14 cellular contexts compared by ENCODE assay signal in genomic region chr4:8917321-8917811, GRCh38. TPM values are rescaled to one million over a fixed set of nuclear protein-coding genes. Genes with fewer than 3 reads are reported as not detected.
DNase-seq lines count a peak whose midpoint lies in the region; ATAC-seq, FAIRE-seq and TF ChIP-seq lines count a peak whose summit lies in the region.
"Had no signal": no experiment of that assay in that cellular context is flagged by ENCODE, and none has a peak within 500 bp of the region (broad histone marks: within the 10 kb centered on the region; RNA-seq: fewer than 3 reads in every experiment).

No MANE protein-coding gene starts in this region.

- H3K27me3 Mint-ChIP-seq in activated naive CD4-positive, alpha-beta T cell treated with anti-CD3 and anti-CD28 coated beads, Interleukin-2, amount 10 ng/mL, durations not matched to agents 7 days and 5 days = peaks cover 6% of the 10 kb centered on the region
- peaks cover 11% of the 10 kb centered on the region for H3K27me3 Mint-ChIP-seq in activated naive CD4-positive, alpha-beta T cell treated with anti-CD3 and anti-CD28 coated beads for 36 hours (ENCODE audit: low read depth)

- no peak overlapping the region for H3K27ac Mint-ChIP-seq in activated naive CD4-positive, alpha-beta T cell treated with anti-CD3 and anti-CD28 coated beads, Interleukin-2, amount 10 ng/mL, durations not matched to agents 7 days and 5 days
- H3K27ac Mint-ChIP-seq in activated naive CD4-positive, alpha-beta T cell treated with anti-CD3 and anti-CD28 coated beads for 36 hours = no peak overlapping the region
- H3K27ac Mint-ChIP-seq in stimulated activated effector memory CD8-positive, alpha-beta T cell treated with anti-CD3 and anti-CD28 coated beads, Interleukin-12 subunit alpha, Interleukin-12 subunit beta, amount 100 ng/mL, for 72 hours = no peak overlapping the region
- H3K27ac Mint-ChIP-seq: activated CD4-positive, alpha-beta T cell treated with anti-CD3 and anti-CD28 coated beads for 36 hours; naive B cell had no signal

- no peak overlapping the region for H3K4me3 Mint-ChIP-seq in activated naive CD4-positive, alpha-beta T cell treated with anti-CD3 and anti-CD28 coated beads, Interleukin-2, amount 10 ng/mL, durations not matched to agents 7 days and 5 days
- no peak overlapping the region for H3K4me3 Mint-ChIP-seq in activated naive CD4-positive, alpha-beta T cell treated with anti-CD3 and anti-CD28 coated beads for 36 hours
- H3K4me3 Mint-ChIP-seq in stimulated activated effector memory CD8-positive, alpha-beta T cell treated with anti-CD3 and anti-CD28 coated beads, Interleukin-12 subunit alpha, Interleukin-12 subunit beta, amount 100 ng/mL, for 72 hours = no peak overlapping the region
- H3K4me3 Mint-ChIP-seq: activated CD4-positive, alpha-beta T cell treated with anti-CD3 and anti-CD28 coated beads for 36 hours; naive B cell had no signal

- no peaks in the 10 kb centered on the region for H3K4me1 Mint-ChIP-seq in activated naive CD4-positive, alpha-beta T cell treated with anti-CD3 and anti-CD28 coated beads, Interleukin-2, amount 10 ng/mL, durations not matched to agents 7 days and 5 days
- H3K4me1 Mint-ChIP-seq in activated naive CD4-positive, alpha-beta T cell treated with anti-CD3 and anti-CD28 coated beads for 36 hours (ENCODE audit: low read depth) = peaks cover 2% of the 10 kb centered on the region
- H3K4me1 Mint-ChIP-seq in stimulated activated effector memory CD8-positive, alpha-beta T cell treated with anti-CD3 and anti-CD28 coated beads, Interleukin-12 subunit alpha, Interleukin-12 subunit beta, amount 100 ng/mL, for 72 hours = peaks cover 15% of the 10 kb centered on the region
- H3K4me1 Mint-ChIP-seq: activated CD4-positive, alpha-beta T cell treated with anti-CD3 and anti-CD28 coated beads for 36 hours had no signal

- POLR2A ChIA-PET in HEK293T (lab: Yijun Ruan, JAX) = no interaction called here

- intact Hi-C loops in activated naive CD4-positive, alpha-beta T cell treated with anti-CD3 and anti-CD28 coated beads for 36 hours (cut with micrococcal nuclease) = loop anchor here (1.0 kb wide), 1 partner anchor 309 kb away; no protein-coding TSS in a partner anchor

- H3K36me3 Mint-ChIP-seq in activated naive CD4-positive, alpha-beta T cell treated with anti-CD3 and anti-CD28 coated beads, Interleukin-2, amount 10 ng/mL, durations not matched to agents 7 days and 5 days = no peaks in the 10 kb centered on the region
- no peaks in the 10 kb centered on the region for H3K36me3 Mint-ChIP-seq in activated naive CD4-positive, alpha-beta T cell treated with anti-CD3 and anti-CD28 coated beads for 36 hours (ENCODE audit: low read depth)
- H3K36me3 Mint-ChIP-seq in stimulated activated effector memory CD8-positive, alpha-beta T cell treated with anti-CD3 and anti-CD28 coated beads, Interleukin-12 subunit alpha, Interleukin-12 subunit beta, amount 100 ng/mL, for 72 hours = no peaks in the 10 kb centered on the region
- H3K36me3 Mint-ChIP-seq: naive B cell had no signal

- peak; percentile 14 for ATAC-seq in stimulated activated effector memory CD8-positive, alpha-beta T cell treated with anti-CD3 and anti-CD28 coated beads, Interleukin-12 subunit alpha, Interleukin-12 subunit beta, amount 100 ng/mL, for 72 hours
- ATAC-seq in HG03460 (IDR thresholded peaks at IDR 0.05; ENCODE audit: unreplicated experiment) (no peak), HG03039 (IDR thresholded peaks at IDR 0.05; ENCODE audit: unreplicated experiment) (no peak), GM19455 (IDR thresholded peaks at IDR 0.05; ENCODE audit: unreplicated experiment) (no peak)

- peak; percentile 5 for DNase-seq in activated naive CD4-positive, alpha-beta T cell treated with anti-CD3 and anti-CD28 coated beads, Interleukin-2, amount 10 ng/mL, durations not matched to agents 7 days and 5 days
- DNase-seq in activated naive CD4-positive, alpha-beta T cell treated with anti-CD3 and anti-CD28 coated beads for 36 hours = no peak
- DNase-seq in HEK293T (ENCODE audit: extremely low spot score) (peak; percentile 8), frontal cortex (ENCODE audit: low spot score in 2 of 2) (peak; percentile 2)
- peak in 1 of 2 donors; percentile 44 for DNase-seq in stimulated activated effector memory CD8-positive, alpha-beta T cell treated with anti-CD3 and anti-CD28 coated beads, Interleukin-12 subunit alpha, Interleukin-12 subunit beta, amount 100 ng/mL, for 72 hours (ENCODE audit: low spot score in 2 of 2)

- H3K9me3 Mint-ChIP-seq in activated naive CD4-positive, alpha-beta T cell treated with anti-CD3 and anti-CD28 coated beads, Interleukin-2, amount 10 ng/mL, durations not matched to agents 7 days and 5 days = no peaks in the 10 kb centered on the region
- H3K9me3 Mint-ChIP-seq in activated naive CD4-positive, alpha-beta T cell treated with anti-CD3 and anti-CD28 coated beads for 36 hours = no peaks in the 10 kb centered on the region
- H3K9me3 Mint-ChIP-seq in stimulated activated effector memory CD8-positive, alpha-beta T cell treated with anti-CD3 and anti-CD28 coated beads, Interleukin-12 subunit alpha, Interleukin-12 subunit beta, amount 100 ng/mL, for 72 hours = no peaks in the 10 kb centered on the region

- no peak for FAIRE-seq in frontal cortex (lab: Jason Lieb, UNC)
- FAIRE-seq: HTR-8/SVneo had no signal

- CTCF ChIA-PET in activated naive CD4-positive, alpha-beta T cell treated with anti-CD3 and anti-CD28 coated beads, Interleukin-2, amount 10 ng/mL, durations not matched to agents 7 days and 5 days (lab: Charles Lee) = interaction anchor here (0.6 to 3.1 kb wide), 11 partner anchors 9 to 448 kb away, joined by 3 to 13 read pairs (median 4); no protein-coding TSS in a partner anchor
- CTCF ChIA-PET in activated naive CD4-positive, alpha-beta T cell treated with anti-CD3 and anti-CD28 coated beads for 36 hours (lab: Charles Lee) = interaction anchor here (0.9 to 2.6 kb wide), 7 partner anchors 16 to 311 kb away, joined by 3 to 21 read pairs (median 3); no protein-coding TSS in a partner anchor
- CTCF ChIA-PET in HEK293T (lab: Yijun Ruan, JAX) = interaction anchor here (0.6 to 2.4 kb wide), 9 partner anchors 10 to 438 kb away, joined by 3 to 20 read pairs (median 4); no protein-coding TSS in a partner anchor

TF ChIP-seq in HEK293T, 16 proteins besides CTCF, POLR2A, EP300 and RAD21:
- no peak for TF ChIP-seq HDGF (IDR thresholded peaks at IDR 0.05; ENCODE audit: borderline replicate concordance)
TF ChIP-seq in HEK293T: peak in this region for 0.

RNA-seq across cellular contexts. Expression of gene HMX1, which starts 45.7 kb away (rescaled TPM):
- not detected for total RNA-seq in activated naive CD4-positive, alpha-beta T cell treated with anti-CD3 and anti-CD28 coated beads for 36 hours
- not detected for total RNA-seq in frontal cortex
- total RNA-seq: activated CD4-positive, alpha-beta T cell treated with anti-CD3 and anti-CD28 coated beads for 36 hours; fibroblast of lung; left colon; T-helper 2 cell treated with Interferon-gamma antibody and Interleukin-4, amounts not matched to agents 100 ng/mL and 5 ng/mL, for 36 hours had no signal
